ENCODE assay signal across 8 cellular contexts in genomic region chr16:21952793-21953540, GRCh38. TPM values are rescaled to one million over a fixed set of nuclear protein-coding genes. Genes with fewer than 3 reads are reported as not detected.
DNase-seq lines count a peak whose midpoint lies in the region; ATAC-seq and TF ChIP-seq lines count a peak whose summit lies in the region.

Gene UQCRC2, plus strand, starts transcription at chr16:21953361. Its CDS starts 63 bp downstream, at chr16:21953424.

- H3K36me3 ChIP-seq in prostate gland: no peaks in the 10 kb centered on the region

- peaks cover 5% of the 10 kb centered on the region for H3K36me3 Mint-ChIP-seq in T-helper 1 cell treated with Interleukin-12 subunit alpha and Interleukin-12 subunit beta and Interleukin-4 antibody, amounts not matched to agents 30 μg/mL and 1 μg/mL, for 36 hours (ENCODE audit: low read depth)

- no peaks in the 10 kb centered on the region for H3K27me3 Mint-ChIP-seq in T-helper 1 cell treated with Interleukin-12 subunit alpha and Interleukin-12 subunit beta and Interleukin-4 antibody, amounts not matched to agents 30 μg/mL and 1 μg/mL, for 36 hours (ENCODE audit: low read depth)

- H3K4me1 ChIP-seq in prostate gland (replicated peaks): peaks cover 12% of the 10 kb centered on the region

- H3K27ac ChIP-seq in prostate gland: peak within 1 kb of the TSS; percentile 88 to 91

- H3K9me3 Mint-ChIP-seq in T-helper 1 cell treated with Interleukin-12 subunit alpha and Interleukin-12 subunit beta and Interleukin-4 antibody, amounts not matched to agents 30 μg/mL and 1 μg/mL, for 36 hours: no peaks in the 10 kb centered on the region

- peak within 1 kb of the TSS; percentile 93 for H3K27ac Mint-ChIP-seq in T-helper 1 cell treated with Interleukin-12 subunit alpha and Interleukin-12 subunit beta and Interleukin-4 antibody, amounts not matched to agents 30 μg/mL and 1 μg/mL, for 36 hours

- DNase-seq in NCI-H1694 treated with DMSO at 0.1 percent for 48 hours (lab: John Stamatoyannopoulos, UW) (peak; percentile 97), amniotic stem cell (lab: John Stamatoyannopoulos, UW) (peak; percentile 94), left ventricle myocardium superior (peak; percentile 91), prostate gland (ENCODE audit: low spot score) (peak; percentile 92), ureter (ENCODE audit: low spot score) (peak; percentile 90)

- TF ChIP-seq POLR2A in prostate gland (IDR thresholded peaks at IDR 0.05): peak; percentile 55

- H3K4me1 Mint-ChIP-seq in T-helper 1 cell treated with Interleukin-12 subunit alpha and Interleukin-12 subunit beta and Interleukin-4 antibody, amounts not matched to agents 30 μg/mL and 1 μg/mL, for 36 hours (ENCODE audit: low read depth): peaks cover 25% of the 10 kb centered on the region

- ATAC-seq in GM18499 (IDR thresholded peaks at IDR 0.05; ENCODE audit: insufficient read depth, unreplicated experiment): peak; percentile 65
- peak; percentile 82 for ATAC-seq in HG02938 (IDR thresholded peaks at IDR 0.05; ENCODE audit: unreplicated experiment)
- ATAC-seq in left ventricle myocardium superior: peak; percentile 97

- no peaks in the 10 kb centered on the region for H3K9me3 ChIP-seq in prostate gland

- H3K4me3 ChIP-seq in prostate gland: peak within 1 kb of the TSS; percentile 60 to 87

- WGBS in prostate gland: under 1% methylated on average over 37 of the region's 41 CpGs

- no peaks in the 10 kb centered on the region for H3K27me3 ChIP-seq in prostate gland (replicated peaks; ENCODE audit: insufficient read depth)

- TF ChIP-seq CTCF in prostate gland (IDR thresholded peaks at IDR 0.05): peak in 1 of 4 experiments; percentile 1

- intact Hi-C loops in left ventricle myocardium superior (cut with micrococcal nuclease) (no loop called here), prostate gland (cut with DNase I) (no loop called here)

- H3K4me3 Mint-ChIP-seq in T-helper 1 cell treated with Interleukin-12 subunit alpha and Interleukin-12 subunit beta and Interleukin-4 antibody, amounts not matched to agents 30 μg/mL and 1 μg/mL, for 36 hours: peak within 1 kb of the TSS; percentile 98

RNA-seq across cellular contexts. Expression of gene UQCRC2, which starts in this region (rescaled TPM):
- 1,065 TPM for total RNA-seq in left ventricle myocardium superior
- total RNA-seq in prostate gland: 100 to 1,000 TPM; 123 to 138 TPM
- 283 TPM for total RNA-seq in ureter

Comparison
In these comparisons a context has a peak if more than half of its experiments do, and no peak if none do; other contexts are left out.
1. Peak in every context shown above with its lines: DNase-seq, ATAC-seq, H3K4me3 ChIP-seq and H3K27ac ChIP-seq.